In the genomic region with DNA sequence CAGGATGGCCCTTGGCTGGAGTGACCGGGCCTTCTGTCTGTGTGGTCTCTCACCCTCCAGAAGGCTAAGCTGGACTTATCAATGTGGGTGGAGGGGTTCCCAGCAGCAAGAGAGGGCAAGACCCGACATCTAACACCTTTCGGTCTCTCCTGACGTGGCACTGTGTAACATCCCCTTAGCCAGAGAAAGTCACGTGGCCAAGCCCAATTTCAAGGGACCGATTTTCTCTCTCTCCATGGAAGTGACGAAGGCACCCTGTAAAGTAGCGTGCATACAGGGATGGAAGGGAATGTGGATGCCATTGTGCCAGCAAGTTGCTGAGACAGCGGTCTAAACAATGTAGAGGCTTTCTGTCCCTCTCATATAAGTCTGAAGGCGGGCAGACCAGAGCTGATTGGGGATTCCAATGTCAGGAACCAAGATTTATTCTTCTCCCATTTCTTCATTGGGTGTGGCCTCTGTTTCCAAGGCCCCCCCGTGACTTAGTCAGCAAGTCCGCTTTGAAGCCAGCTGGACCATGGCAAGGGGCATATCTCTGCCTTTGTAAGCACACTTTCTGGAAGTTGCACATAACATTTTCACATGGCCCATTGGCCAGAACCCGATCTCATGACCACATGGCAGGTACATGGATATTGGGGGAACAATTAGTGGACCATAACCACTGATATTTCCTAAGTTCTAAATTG, we compare ENCODE assay signal across 22 cellular contexts.
"Had no signal": no experiment of that assay in that cellular context is flagged by ENCODE, and none has a peak within 500 bp of the region (broad histone marks: within the 10 kb centered on the region; RNA-seq: fewer than 3 reads in every experiment).

No MANE protein-coding gene starts in this region.

- H3K4me1 ChIP-seq: colonic mucosa, esophagus muscularis mucosa, gastrocnemius medialis, left lung, neural progenitor cell had no signal

- DNase-seq: activated B cell treated with CpG ODN at 0.5 μM for 24 hours; activated CD4-positive, alpha-beta T cell treated with anti-CD3 and anti-CD28 coated beads for 4 hours; activated naive CD4-positive, alpha-beta T cell treated with anti-CD3 and anti-CD28 coated beads, Interleukin-2, amount 10 ng/mL, durations not matched to agents 7 days and 5 days; amniotic stem cell; colonic mucosa; gastrocnemius medialis; hippocampal formation; kidney glomerular epithelial cell; left lung; naive thymus-derived CD8-positive, alpha-beta T cell; retina; stimulated activated CD4-positive, alpha-beta T cell treated with anti-CD3 and anti-CD28 coated beads, Interleukin-2, amount 100 ng/mL, for 48 hours; stimulated activated CD8-positive, alpha-beta memory T cell treated with anti-CD3 and anti-CD28 coated beads, Interleukin-4, amount 100 ng/mL, for 48 hours; stimulated activated naive B cell treated with anti-CD40 and anti-IgM and Interleukin-4, amounts not matched to agents 10 μg/mL and 1 μg/mL and 100 μg/mL, for 72 hours had no signal

- H3K9me3 ChIP-seq: colonic mucosa, esophagus muscularis mucosa, gastrocnemius medialis had no signal

- H3K9ac ChIP-seq: neural progenitor cell had no signal

- H2AFZ ChIP-seq: neural progenitor cell had no signal

- H3K36me3 Mint-ChIP-seq: neural progenitor cell had no signal

- H3K27me3 Mint-ChIP-seq: activated B cell treated with CpG ODN at 0.5 μM for 24 hours; activated naive CD4-positive, alpha-beta T cell treated with anti-CD3 and anti-CD28 coated beads, Interleukin-2, amount 10 ng/mL, durations not matched to agents 7 days and 5 days; naive thymus-derived CD8-positive, alpha-beta T cell; stimulated activated naive B cell treated with anti-CD40 and anti-IgM and Interleukin-4, amounts not matched to agents 10 μg/mL and 1 μg/mL and 100 μg/mL, for 72 hours; type B pancreatic cell had no signal

- H3K27ac ChIP-seq: colonic mucosa, esophagus muscularis mucosa, gastrocnemius medialis, left lung, neural progenitor cell, thoracic aorta had no signal

- H3K27ac Mint-ChIP-seq: activated B cell treated with CpG ODN at 0.5 μM for 24 hours; mesothelial cell of epicardium; neural progenitor cell; progenitor cell of endocrine pancreas; stimulated activated naive B cell treated with anti-CD40 and anti-IgM and Interleukin-4, amounts not matched to agents 10 μg/mL and 1 μg/mL and 100 μg/mL, for 72 hours; T-helper 1 cell treated with Interleukin-12 subunit alpha and Interleukin-12 subunit beta and Interleukin-4 antibody, amounts not matched to agents 30 μg/mL and 1 μg/mL, for 36 hours; type B pancreatic cell had no signal

- ATAC-seq: gastrocnemius medialis; left lung; naive thymus-derived CD8-positive, alpha-beta T cell; stimulated activated naive B cell treated with anti-CD40 and anti-IgM and Interleukin-4, amounts not matched to agents 10 μg/mL and 1 μg/mL and 100 μg/mL, for 72 hours had no signal

- H3K4me1 Mint-ChIP-seq: mesothelial cell of epicardium; neural progenitor cell; stimulated activated naive B cell treated with anti-CD40 and anti-IgM and Interleukin-4, amounts not matched to agents 10 μg/mL and 1 μg/mL and 100 μg/mL, for 72 hours had no signal

- H3K4me2 ChIP-seq: neural progenitor cell had no signal

- H3K27me3 ChIP-seq: colonic mucosa, esophagus muscularis mucosa, gastrocnemius medialis, left lung, neural progenitor cell had no signal

- H3K36me3 ChIP-seq: colonic mucosa, neural progenitor cell had no signal

- H3K4me3 Mint-ChIP-seq: activated B cell treated with CpG ODN at 0.5 μM for 24 hours; activated naive CD4-positive, alpha-beta T cell treated with anti-CD3 and anti-CD28 coated beads, Interleukin-2, amount 10 ng/mL, durations not matched to agents 7 days and 5 days; activated T-helper 1 cell treated with anti-CD3 and anti-CD28 coated beads, Interleukin-12 subunit alpha, Interleukin-12 subunit beta, Interleukin-2, Interleukin-4 antibody, amounts not matched to agents 30 ng/mL and 10 ng/mL and 1 ng/mL, durations not matched to agents 14 hours and 24 hours and 36 hours; mesothelial cell of epicardium; naive thymus-derived CD8-positive, alpha-beta T cell; neural progenitor cell; stimulated activated naive B cell treated with anti-CD40 and anti-IgM and Interleukin-4, amounts not matched to agents 10 μg/mL and 1 μg/mL and 100 μg/mL, for 72 hours; T-helper 1 cell treated with Interleukin-12 subunit alpha and Interleukin-12 subunit beta and Interleukin-4 antibody, amounts not matched to agents 30 μg/mL and 1 μg/mL, for 36 hours; type B pancreatic cell had no signal

- H3K4me3 ChIP-seq: colonic mucosa, esophagus muscularis mucosa, gastrocnemius medialis, left lung, neural progenitor cell, thoracic aorta had no signal
